Comparison of ENCODE assay signal across 18 cellular contexts in the genomic region with DNA sequence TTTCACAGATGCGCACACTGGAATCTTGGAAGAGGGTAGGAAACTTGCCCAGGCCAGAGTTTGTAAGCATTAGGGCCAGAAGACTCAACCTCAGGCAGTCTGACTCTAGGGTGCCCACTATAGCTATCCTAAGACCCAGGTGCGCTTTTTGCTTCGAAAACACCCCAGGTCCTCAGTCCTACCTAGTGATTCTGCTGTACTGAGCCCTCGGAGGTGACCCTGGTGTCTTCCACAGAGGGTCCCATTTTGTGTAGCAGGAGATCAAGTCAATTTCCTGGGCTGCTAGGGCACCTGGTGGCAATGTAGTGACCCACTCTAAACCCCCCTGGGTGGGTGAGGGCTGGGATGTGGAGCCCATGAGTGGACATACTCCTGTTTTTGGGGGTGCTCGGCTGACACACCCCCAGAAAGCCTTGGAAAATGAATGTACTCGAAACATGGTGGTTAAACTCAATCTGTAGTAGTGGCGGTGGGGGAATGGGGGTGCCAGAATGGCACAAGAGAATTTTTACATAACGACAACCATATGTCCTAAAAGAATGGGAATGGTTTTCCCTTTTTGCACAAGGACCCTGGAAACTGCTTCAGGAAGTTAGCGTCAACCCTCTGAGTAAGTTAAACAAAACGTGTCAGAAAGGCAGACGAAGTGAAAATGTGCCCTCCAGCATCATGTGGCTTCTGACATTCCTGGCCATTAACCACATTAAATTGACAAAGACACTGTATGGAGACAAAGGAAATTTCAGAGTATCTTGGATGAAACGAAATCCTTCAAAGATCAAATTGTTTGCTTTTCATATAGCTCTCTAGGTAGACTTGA.
A peak's percentile ranks its signal among the peaks of the same experiment; 100 is the strongest.
DNase-seq lines count a peak whose midpoint lies in the region; ATAC-seq and TF ChIP-seq lines count a peak whose summit lies in the region.
"Had no signal": no experiment of that assay in that cellular context is flagged by ENCODE, and none has a peak within 500 bp of the region (broad histone marks: within the 10 kb centered on the region; RNA-seq: fewer than 3 reads in every experiment).

No MANE protein-coding gene starts in this region.

- H3K4me1 ChIP-seq in aorta (ENCODE audit: control insufficient read depth in 1 of 2, insufficient read depth in 2 of 2, low read length in 2 of 2) = no peaks in the 10 kb centered on the region

- no peak for TF ChIP-seq CTCF in AG09319 (IDR thresholded peaks at IDR 0.05; ENCODE audit: low read depth, low read length)

- H3K27ac ChIP-seq in aorta (ENCODE audit: low read depth in 1 of 2, low read length in 2 of 2) = no peak overlapping the region
- H3K27ac ChIP-seq: KMS-11, upper lobe of right lung had no signal

- H3K27me3 ChIP-seq in aorta (ENCODE audit: control insufficient read depth in 1 of 2, insufficient read depth in 2 of 2, low read length in 1 of 2) = no peaks in the 10 kb centered on the region
- H3K27me3 ChIP-seq: heart right ventricle, upper lobe of right lung had no signal

- no peaks in the 10 kb centered on the region for H3K36me3 ChIP-seq in aorta (ENCODE audit: control insufficient read depth in 1 of 2, insufficient read depth in 2 of 2, low read length in 1 of 2)
- H3K36me3 ChIP-seq: heart right ventricle, upper lobe of right lung had no signal

- H3K9me3 ChIP-seq in aorta (ENCODE audit: control insufficient read depth, low read length) = no peaks in the 10 kb centered on the region
- H3K9me3 ChIP-seq: upper lobe of right lung had no signal

- DNase-seq in AG09319 (ENCODE audit: extremely low read depth, low read depth) (peak; percentile 32), HS-5 (ENCODE audit: low read depth) (peak; percentile 88), ecto neural progenitor cell (ENCODE audit: low spot score) (peak; percentile 20), mesenteric fat pad (ENCODE audit: low spot score) (peak; percentile 55), aorta (no peak), middle frontal gyrus (ENCODE audit: extremely low spot score, low spot score) (no peak), C1 segment of cervical spinal cord (lab: John Stamatoyannopoulos, UW) (no peak)
- DNase-seq: activated CD4-positive, alpha-beta T cell treated with anti-CD3 and anti-CD28 coated beads, Interleukin-2, amount 50 U/mL, for 1 hour; activated naive CD4-positive, alpha-beta T cell treated with anti-CD3 and anti-CD28 coated beads for 36 hours; activated T-cell treated with anti-CD3 and anti-CD28 coated beads, Interleukin-2, amount 50 U/mL, for 1 hour; NCI-H2171 treated with DMSO at 0.1 percent for 48 hours; NCI-H82; stimulated activated naive CD4-positive, alpha-beta T cell; upper lobe of right lung had no signal

- ATAC-seq in HG03280 (IDR thresholded peaks at IDR 0.05; ENCODE audit: unreplicated experiment) (no peak), aorta (ENCODE audit: low FRiP score) (no peak)
- ATAC-seq: heart right ventricle, Panc1, upper lobe of right lung had no signal

- no peak overlapping the region for H3K4me3 ChIP-seq in aorta (ENCODE audit: low read length in 2 of 2)
- H3K4me3 ChIP-seq: heart right ventricle, upper lobe of right lung had no signal

- 88% methylated on average over 12 of the region's 12 CpGs for WGBS in aorta, 2 donors

- intact Hi-C loops in aorta (cut with DNase I) = no loop called here

Comparison
In these comparisons a context has a peak if more than half of its experiments do, and no peak if none do; other contexts are left out.
1. DNase-seq: peak in AG09319 (single experiment), HS-5 (single experiment), ecto neural progenitor cell (single experiment) and mesenteric fat pad (single experiment); none in aorta (0 of 2), middle frontal gyrus (single experiment) and C1 segment of cervical spinal cord (0 of 14).